Comparison of ENCODE assay signal across 21 cellular contexts in the genomic region with DNA sequence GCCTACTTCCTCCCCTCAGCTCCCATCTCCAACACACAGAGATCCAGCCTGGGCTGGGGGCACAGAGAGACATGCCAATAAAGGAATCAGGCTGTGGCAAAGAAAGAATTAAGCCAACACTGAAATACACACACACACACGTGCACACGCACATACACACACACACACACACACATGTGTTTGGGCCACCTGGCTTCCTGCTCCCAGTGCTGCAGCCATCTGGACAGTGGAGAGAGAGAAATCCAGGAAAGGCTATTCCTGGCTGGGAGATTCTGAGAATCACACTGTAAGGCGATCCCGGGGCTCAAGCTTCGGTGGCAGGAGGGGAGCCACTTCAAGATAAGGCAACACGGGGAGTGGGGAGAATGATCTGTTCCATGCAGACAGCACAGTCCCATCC.
DNase-seq lines count a peak whose midpoint lies in the region; ATAC-seq, FAIRE-seq and TF ChIP-seq lines count a peak whose summit lies in the region.
"Had no signal": no experiment of that assay in that cellular context is flagged by ENCODE, and none has a peak within 500 bp of the region (broad histone marks: within the 10 kb centered on the region; RNA-seq: fewer than 3 reads in every experiment).

No MANE protein-coding gene starts in this region.

- H3K79me2 ChIP-seq in HepG2 (ENCODE audit: insufficient read depth, low read length) (no peaks in the 10 kb centered on the region), neural progenitor cell (ENCODE audit: low read depth) (no peaks in the 10 kb centered on the region)

- H3K4me3 Mint-ChIP-seq in neural progenitor cell: no peak overlapping the region
- H3K4me3 Mint-ChIP-seq: H9, HFFc6 had no signal

- H3K36me3 ChIP-seq in HepG2 (replicated peaks in 1 of 2; ENCODE audit: control insufficient read depth in 1 of 2, insufficient read depth in 2 of 2, low read length in 2 of 2) (no peaks in the 10 kb centered on the region), right lobe of liver (no peaks in the 10 kb centered on the region), WERI-Rb-1 (no peaks in the 10 kb centered on the region), neural progenitor cell (no peaks in the 10 kb centered on the region)
- H3K36me3 ChIP-seq: BE2C, Peyer's patch had no signal

- H3K4me1 Mint-ChIP-seq in neural progenitor cell: no peaks in the 10 kb centered on the region
- H3K4me1 Mint-ChIP-seq: H9 had no signal

- H3K27ac ChIP-seq in HepG2 (ENCODE audit: extremely low read length, insufficient read depth, low read length) (no peak overlapping the region), right lobe of liver (no peak overlapping the region), WERI-Rb-1 (no peak overlapping the region), neural progenitor cell (no peak overlapping the region)
- H3K27ac ChIP-seq: A549, KMS-11, Peyer's patch had no signal

- TF ChIP-seq EP300 in HepG2 (IDR thresholded peaks at IDR 0.05; ENCODE audit: low read depth in 2 of 2, low read length in 2 of 2): no peak
- TF ChIP-seq EP300 in HepG2 (CRISPR knock-in tag; IDR thresholded peaks at IDR 0.05; ENCODE audit: borderline replicate concordance): no peak

- H3K4me2 ChIP-seq in HepG2 (ENCODE audit: low read depth, low read length) (no peak overlapping the region), neural progenitor cell (no peak overlapping the region)
- H3K4me2 ChIP-seq: A549, KMS-11 had no signal

- no peaks in the 10 kb centered on the region for H3F3A ChIP-seq in neural progenitor cell (ENCODE audit: low read depth)

- WGBS in HepG2 (ENCODE audit: low lambda C conversion rate): 4% methylated on average over 4 of the region's 6 CpGs
- WGBS in right lobe of liver (ENCODE audit: insufficient coverage, low coverage, low lambda C conversion rate, missing lambda C conversion rate): 42% methylated on average over 5 of the region's 6 CpGs

- TF ChIP-seq RAD21 in HepG2 (CRISPR knock-in tag; IDR thresholded peaks at IDR 0.05): no peak

- no peak overlapping the region for H3K27ac Mint-ChIP-seq in neural progenitor cell
- H3K27ac Mint-ChIP-seq: H9, HFFc6 had no signal

- intact Hi-C loops in HepG2 (cut with micrococcal nuclease; ENCODE audit: unreplicated experiment) (no loop called here), right lobe of liver (cut with DNase I) (no loop called here)

- H3K4me1 ChIP-seq in HepG2 (ENCODE audit: insufficient read depth, low read length) (no peaks in the 10 kb centered on the region), right lobe of liver (no peaks in the 10 kb centered on the region), neural progenitor cell (no peaks in the 10 kb centered on the region)
- H3K4me1 ChIP-seq: A549, BE2C, Peyer's patch had no signal

- POLR2A ChIA-PET in HepG2 (lab: Yijun Ruan, JAX): no interaction called here

- H3K27me3 Mint-ChIP-seq in neural progenitor cell (ENCODE audit: insufficient read depth, low read depth): peaks cover 10% of the 10 kb centered on the region

- no peak for DNase-seq in HepG2 (ENCODE audit: low spot score)
- no peak for DNase-seq in right lobe of liver
- DNase-seq in WERI-Rb-1: peak; percentile 62
- peak; percentile 8 for DNase-seq in neural progenitor cell (ENCODE audit: low spot score)
- DNase-seq in activated CD4-positive, alpha-beta T cell treated with anti-CD3 and anti-CD28 coated beads for 48 hours: no peak
- no peak for DNase-seq in NCI-H1436 (lab: John Stamatoyannopoulos, UW)
- DNase-seq: BE2C, DMS79, H9, HFFc6, IMR-90, NCI-H1092 treated with DMSO at 0.1 percent for 48 hours, NCI-H146, NCI-H2081, NCI-H748 treated with DMSO at 0.1 percent for 48 hours, Peyer's patch, T-helper 1 cell had no signal

- no peak overlapping the region for H3K4me3 ChIP-seq in HepG2 (replicated peaks in 1 of 3; ENCODE audit: insufficient read depth in 1 of 3, low read depth in 2 of 3, low read length in 3 of 3)
- H3K4me3 ChIP-seq in right lobe of liver: no peak overlapping the region
- no peak overlapping the region for H3K4me3 ChIP-seq in WERI-Rb-1 (ENCODE audit: low read depth, low read length)
- H3K4me3 ChIP-seq in neural progenitor cell: no peak overlapping the region
- H3K4me3 ChIP-seq: A549, Peyer's patch had no signal

- no peaks in the 10 kb centered on the region for H3K36me3 Mint-ChIP-seq in neural progenitor cell

- H3K27me3 ChIP-seq in HepG2 (ENCODE audit: control insufficient read depth in 1 of 2, insufficient read depth in 2 of 2, low read length in 2 of 2): peaks cover 0 to 7% of the 10 kb centered on the region in 2 experiments; a peak in 1 of 5 replicates
- H3K27me3 ChIP-seq in right lobe of liver: no peaks in the 10 kb centered on the region
- H3K27me3 ChIP-seq in WERI-Rb-1 (ENCODE audit: insufficient read depth, low read depth, severe bottlenecking): peaks cover 48% of the 10 kb centered on the region
- H3K27me3 ChIP-seq in neural progenitor cell: no peaks in the 10 kb centered on the region
- H3K27me3 ChIP-seq: Peyer's patch had no signal

- CTCF ChIA-PET in HepG2 (lab: Yijun Ruan, JAX; ENCODE audit: low intra/inter-chr PET ratio, low total read pairs): no interaction called here

- TF ChIP-seq POLR2A in HepG2 (IDR thresholded peaks at IDR 0.05; ENCODE audit: insufficient read depth in 1 of 2, low read depth in 2 of 2, low read length in 2 of 2) (no peak), right lobe of liver (IDR thresholded peaks at IDR 0.05) (no peak)

- no TSS peak for BruUV-seq in HepG2 (replicated peaks; lab: Mats Ljungman, UMichigan)

- ATAC-seq in HepG2: no peak
- no peak for ATAC-seq in right lobe of liver
- ATAC-seq in HG03354 (IDR thresholded peaks at IDR 0.05; ENCODE audit: poor library complexity, severe bottlenecking, unreplicated experiment): no peak
- ATAC-seq: A549 had no signal

- H3K9ac ChIP-seq in HepG2 (ENCODE audit: insufficient read depth, low read depth, low read length) (no peak overlapping the region), neural progenitor cell (no peak overlapping the region)
- H3K9ac ChIP-seq: KMS-11 had no signal

- H2AFZ ChIP-seq in HepG2 (ENCODE audit: low read length) (no peak overlapping the region), neural progenitor cell (replicated peaks) (no peak overlapping the region)

- no peak for FAIRE-seq in HepG2 (lab: Jason Lieb, UNC)
- FAIRE-seq: A549, D721Med had no signal

- H3K9me3 Mint-ChIP-seq in neural progenitor cell: no peaks in the 10 kb centered on the region
- H3K9me3 Mint-ChIP-seq: H9, HFFc6 had no signal

- TF ChIP-seq CTCF in HepG2 (CRISPR knock-in tag; IDR thresholded peaks at IDR 0.05) (no peak), right lobe of liver (IDR thresholded peaks at IDR 0.05) (no peak), WERI-Rb-1 (IDR thresholded peaks at IDR 0.05; ENCODE audit: low read depth, low read length) (no peak), neural progenitor cell (IDR thresholded peaks at IDR 0.05) (no peak)

- no peaks in the 10 kb centered on the region for H4K20me1 ChIP-seq in HepG2 (ENCODE audit: insufficient read depth, low read length)
- H4K20me1 ChIP-seq in neural progenitor cell (ENCODE audit: low read depth): no peaks in the 10 kb centered on the region

- in situ Hi-C loops in HepG2 (cut with HindIII; ENCODE audit: extremely low pct_ligation_motif_present, low pct_unique_long_range_greater_than_20kb): no loop called here

- H3K9me3 ChIP-seq in HepG2 (ENCODE audit: low read length) (no peaks in the 10 kb centered on the region), right lobe of liver (no peaks in the 10 kb centered on the region), WERI-Rb-1 (ENCODE audit: severe bottlenecking) (no peaks in the 10 kb centered on the region), neural progenitor cell (ENCODE audit: low read depth) (no peaks in the 10 kb centered on the region)
- H3K9me3 ChIP-seq: A549, BE2C, Peyer's patch had no signal

TF ChIP-seq in HepG2, 621 proteins besides CTCF, POLR2A, EP300 and RAD21 (continues in another document):
- TF ChIP-seq, protein P1, sequence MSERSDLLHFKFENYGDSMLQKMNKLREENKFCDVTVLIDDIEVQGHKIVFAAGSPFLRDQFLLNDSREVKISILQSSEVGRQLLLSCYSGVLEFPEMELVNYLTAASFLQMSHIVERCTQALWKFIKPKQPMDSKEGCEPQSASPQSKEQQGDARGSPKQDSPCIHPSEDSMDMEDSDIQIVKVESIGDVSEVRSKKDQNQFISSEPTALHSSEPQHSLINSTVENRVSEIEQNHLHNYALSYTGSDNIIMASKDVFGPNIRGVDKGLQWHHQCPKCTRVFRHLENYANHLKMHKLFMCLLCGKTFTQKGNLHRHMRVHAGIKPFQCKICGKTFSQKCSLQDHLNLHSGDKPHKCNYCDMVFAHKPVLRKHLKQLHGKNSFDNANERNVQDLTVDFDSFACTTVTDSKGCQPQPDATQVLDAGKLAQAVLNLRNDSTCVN (CRISPR knock-in tag; IDR thresholded peaks at IDR 0.05; ENCODE audit: borderline replicate concordance): no peak
- TF ChIP-seq ARNT (IDR thresholded peaks at IDR 0.05) (no peak), MYNN (CRISPR knock-in tag; IDR thresholded peaks at IDR 0.05; ENCODE audit: low read depth) (no peak), TBX3 (IDR thresholded peaks at IDR 0.05; ENCODE audit: borderline replicate concordance) (no peak)
- TF ChIP-seq, protein P2, sequence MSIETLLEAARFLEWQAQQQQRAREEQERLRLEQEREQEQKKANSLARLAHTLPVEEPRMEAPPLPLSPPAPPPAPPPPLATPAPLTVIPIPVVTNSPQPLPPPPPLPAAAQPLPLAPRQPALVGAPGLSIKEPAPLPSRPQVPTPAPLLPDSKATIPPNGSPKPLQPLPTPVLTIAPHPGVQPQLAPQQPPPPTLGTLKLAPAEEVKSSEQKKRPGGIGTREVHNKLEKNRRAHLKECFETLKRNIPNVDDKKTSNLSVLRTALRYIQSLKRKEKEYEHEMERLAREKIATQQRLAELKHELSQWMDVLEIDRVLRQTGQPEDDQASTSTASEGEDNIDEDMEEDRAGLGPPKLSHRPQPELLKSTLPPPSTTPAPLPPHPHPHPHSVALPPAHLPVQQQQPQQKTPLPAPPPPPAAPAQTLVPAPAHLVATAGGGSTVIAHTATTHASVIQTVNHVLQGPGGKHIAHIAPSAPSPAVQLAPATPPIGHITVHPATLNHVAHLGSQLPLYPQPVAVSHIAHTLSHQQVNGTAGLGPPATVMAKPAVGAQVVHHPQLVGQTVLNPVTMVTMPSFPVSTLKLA (IDR thresholded peaks at IDR 0.05): peak; percentile 85
- TF ChIP-seq, protein P3, sequence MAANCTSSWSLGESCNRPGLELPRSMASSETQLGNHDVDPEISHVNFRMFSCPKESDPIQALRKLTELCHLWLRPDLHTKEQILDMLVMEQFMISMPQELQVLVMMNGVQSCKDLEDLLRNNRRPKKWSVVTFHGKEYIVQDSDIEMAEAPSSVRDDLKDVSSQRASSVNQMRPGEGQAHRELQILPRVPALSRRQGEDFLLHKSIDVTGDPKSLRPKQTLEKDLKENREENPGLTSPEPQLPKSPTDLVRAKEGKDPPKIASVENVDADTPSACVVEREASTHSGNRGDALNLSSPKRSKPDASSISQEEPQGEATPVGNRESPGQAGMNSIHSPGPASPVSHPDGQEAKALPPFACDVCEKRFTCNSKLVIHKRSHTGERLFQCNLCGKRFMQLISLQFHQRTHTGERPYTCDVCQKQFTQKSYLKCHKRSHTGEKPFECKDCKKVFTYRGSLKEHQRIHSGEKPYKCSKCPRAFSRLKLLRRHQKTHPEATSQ (CRISPR knock-in tag; IDR thresholded peaks at IDR 0.05; ENCODE audit: borderline replicate concordance): no peak

Comparison
In these comparisons a context has a peak if more than half of its experiments do, and no peak if none do; other contexts are left out.
1. DNase-seq: peak in WERI-Rb-1 (single experiment) and neural progenitor cell (single experiment); none in HepG2 (single experiment), right lobe of liver (0 of 3), activated CD4-positive, alpha-beta T cell treated with anti-CD3 and anti-CD28 coated beads for 48 hours (single experiment) and NCI-H1436 (single experiment).